In the genomic region with DNA sequence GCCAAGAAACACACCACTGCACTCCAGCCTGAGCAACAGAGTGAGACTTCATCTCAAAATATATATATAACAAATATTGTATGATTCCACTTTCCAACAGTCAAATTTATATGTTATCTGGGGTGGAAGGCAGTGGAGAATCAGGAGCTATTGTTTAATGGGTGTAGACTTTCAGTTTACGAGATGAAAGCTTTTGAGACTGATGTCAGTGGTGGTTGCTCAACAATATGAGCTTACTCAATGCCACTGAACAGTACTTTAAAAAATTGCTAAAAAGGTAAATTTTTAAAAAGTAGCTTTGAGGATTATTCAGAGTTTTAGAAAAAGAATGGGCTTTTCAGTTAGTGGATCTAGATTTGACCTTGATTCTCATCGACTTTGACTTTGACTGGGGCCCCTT, we compare ENCODE assay signal across 24 cellular contexts.
DNase-seq lines count a peak whose midpoint lies in the region; ATAC-seq, FAIRE-seq and TF ChIP-seq lines count a peak whose summit lies in the region.
"Had no signal": no experiment of that assay in that cellular context is flagged by ENCODE, and none has a peak within 500 bp of the region (broad histone marks: within the 10 kb centered on the region; RNA-seq: fewer than 3 reads in every experiment).

No MANE protein-coding gene starts in this region.

- POLR2A ChIA-PET in PC-3 (lab: Charles Lee; ENCODE audit: unreplicated experiment) = interaction anchor here (1.2 kb wide), 1 partner anchor 14 kb away, joined by 3 read pairs; no protein-coding TSS in a partner anchor

- H3K9me3 Mint-ChIP-seq in astrocyte (ENCODE audit: unreplicated experiment) = peaks cover 5% of the 10 kb centered on the region
- H3K9me3 Mint-ChIP-seq: GM23338 had no signal

- no peaks in the 10 kb centered on the region for H3K79me2 ChIP-seq in PC-3 (ENCODE audit: low read length)
- no peaks in the 10 kb centered on the region for H3K79me2 ChIP-seq in astrocyte (ENCODE audit: insufficient read depth, low read length)

- BruUV-seq in PC-3 (replicated peaks; lab: Mats Ljungman, UMichigan) = no TSS peak

- H4K20me1 ChIP-seq in PC-3 (ENCODE audit: low read length) (no peaks in the 10 kb centered on the region), astrocyte (ENCODE audit: insufficient read depth, low read length) (no peaks in the 10 kb centered on the region)

- H3K9me2 ChIP-seq in PC-3 (replicated peaks; ENCODE audit: low read length) = no peaks in the 10 kb centered on the region

- no peak overlapping the region for H3K4me3 Mint-ChIP-seq in astrocyte (ENCODE audit: unreplicated experiment)
- H3K4me3 Mint-ChIP-seq: CD4-positive, CD25-positive, alpha-beta regulatory T cell; CD8-positive, alpha-beta memory T cell; GM23338 had no signal

- CTCF ChIA-PET in PC-3 (lab: Charles Lee) = no interaction called here

- peaks cover 4% of the 10 kb centered on the region for H3K36me3 Mint-ChIP-seq in astrocyte (ENCODE audit: low read depth, unreplicated experiment)
- H3K36me3 Mint-ChIP-seq: CD4-positive, CD25-positive, alpha-beta regulatory T cell; CD8-positive, alpha-beta memory T cell had no signal

- H3K27me3 ChIP-seq in PC-3 (ENCODE audit: low read length) (no peaks in the 10 kb centered on the region), astrocyte (ENCODE audit: insufficient read depth, low read length) (peaks cover 2% of the 10 kb centered on the region)
- H3K27me3 ChIP-seq: BE2C had no signal

- peaks cover 58% of the 10 kb centered on the region for H3K4me1 ChIP-seq in PC-3 (ENCODE audit: insufficient read depth, low read length)
- peaks cover 22% of the 10 kb centered on the region for H3K4me1 ChIP-seq in astrocyte (ENCODE audit: insufficient read depth, low read length)
- H3K4me1 ChIP-seq: BE2C had no signal

- H3K4me3 ChIP-seq in PC-3 (ENCODE audit: low read length) (no peak overlapping the region), astrocyte (ENCODE audit: insufficient read depth, low read depth, low read length) (no peak overlapping the region)
- H3K4me3 ChIP-seq: GM23338 had no signal

- peak overlapping the region; percentile 80 for H3K27ac Mint-ChIP-seq in astrocyte (ENCODE audit: unreplicated experiment)
- H3K27ac Mint-ChIP-seq: CD4-positive, CD25-positive, alpha-beta regulatory T cell; CD8-positive, alpha-beta memory T cell; GM23338 had no signal

- TF ChIP-seq CTCF in PC-3 (conservative IDR thresholded peaks at IDR 0.05; ENCODE audit: low read depth, low read length) = no peak
- TF ChIP-seq CTCF in astrocyte (IDR thresholded peaks at IDR 0.05; ENCODE audit: insufficient read depth, low read depth, low read length) = no peak

- peak overlapping the region; percentile 23; the same call in 1 of the 2 replicates for H3K9ac ChIP-seq in PC-3 (ENCODE audit: low read length)
- H3K9ac ChIP-seq in astrocyte (ENCODE audit: low read length) = no peak overlapping the region

- intact Hi-C loops in PC-3 (cut with micrococcal nuclease) (loop anchor here (5.0 kb wide), 1 partner anchor 35 kb away; no protein-coding TSS in a partner anchor), left ventricle myocardium superior (cut with micrococcal nuclease) (no loop called here)

- peak; percentile 38 for DNase-seq in PC-3
- DNase-seq in astrocyte (ENCODE audit: low read depth) = no peak
- DNase-seq in fibroblast of peridontal ligament (ENCODE audit: extremely low read depth) = peak; percentile 13
- DNase-seq in iris pigment epithelial cell (ENCODE audit: low read depth) = peak; percentile 82
- DNase-seq in left ventricle myocardium superior = no peak
- DNase-seq in NCI-H226 = no peak
- DNase-seq: BE2C; C1 segment of cervical spinal cord; CD4-positive, CD25-positive, alpha-beta regulatory T cell; CD8-positive, alpha-beta memory T cell; COR-L47; DMS 273 treated with DMSO at 0.1 percent for 48 hours; DMS53; DND-41; HCEC 1CT; IMR-90 had no signal

- ATAC-seq in PC-3 = peak; percentile 19; the same call in 1 of the 2 replicates
- no peak for ATAC-seq in HG03354 (IDR thresholded peaks at IDR 0.05; ENCODE audit: poor library complexity, severe bottlenecking, unreplicated experiment)
- no peak for ATAC-seq in left ventricle myocardium superior
- ATAC-seq in HG03196 (IDR thresholded peaks at IDR 0.05; ENCODE audit: unreplicated experiment) = no peak
- ATAC-seq: GM23338 had no signal

- H3F3A ChIP-seq in PC-3 (ENCODE audit: low read length, unreplicated experiment) = peaks cover 5% of the 10 kb centered on the region

- H3K36me3 ChIP-seq in PC-3 (ENCODE audit: low read depth, low read length) = no peaks in the 10 kb centered on the region
- no peaks in the 10 kb centered on the region for H3K36me3 ChIP-seq in astrocyte (ENCODE audit: insufficient read depth, low read length)
- H3K36me3 ChIP-seq: BE2C had no signal

- H3K4me2 ChIP-seq in PC-3 (ENCODE audit: low read length) (no peak overlapping the region), astrocyte (ENCODE audit: low read length) (no peak overlapping the region)
- H3K4me2 ChIP-seq: GM23338 had no signal

- H2AFZ ChIP-seq in PC-3 (ENCODE audit: low read length) (no peak overlapping the region), astrocyte (ENCODE audit: low read depth, low read length) (no peak overlapping the region)
- H2AFZ ChIP-seq: GM23338 had no signal

- H3K4me1 Mint-ChIP-seq in astrocyte (ENCODE audit: low read depth, unreplicated experiment) = peaks cover 32% of the 10 kb centered on the region
- H3K4me1 Mint-ChIP-seq: CD4-positive, CD25-positive, alpha-beta regulatory T cell; CD8-positive, alpha-beta memory T cell had no signal

- FAIRE-seq in astrocyte (lab: Jason Lieb, UNC) = no peak
- FAIRE-seq: G401.6, GM12891, GM19239, H54, HTR-8/SVneo had no signal

- H3K27me3 Mint-ChIP-seq in astrocyte (ENCODE audit: low read depth, unreplicated experiment) = no peaks in the 10 kb centered on the region

- no peaks in the 10 kb centered on the region for H3K9me3 ChIP-seq in PC-3 (ENCODE audit: low read length)
- no peaks in the 10 kb centered on the region for H3K9me3 ChIP-seq in astrocyte (ENCODE audit: insufficient read depth, low read depth, low read length)
- H3K9me3 ChIP-seq: BE2C had no signal

- H3K27ac ChIP-seq in PC-3 (ENCODE audit: low read length) (peak overlapping the region; percentile 95), astrocyte (ENCODE audit: low read depth, low read length) (no peak overlapping the region)

Comparison
In these comparisons a context has a peak if more than half of its experiments do, and no peak if none do; other contexts are left out.
1. DNase-seq: peak in PC-3 (single experiment), fibroblast of peridontal ligament (single experiment) and iris pigment epithelial cell (single experiment); none in astrocyte (single experiment), left ventricle myocardium superior (single experiment) and NCI-H226 (single experiment).